12 cellular contexts compared by ENCODE assay signal in the genomic region with DNA sequence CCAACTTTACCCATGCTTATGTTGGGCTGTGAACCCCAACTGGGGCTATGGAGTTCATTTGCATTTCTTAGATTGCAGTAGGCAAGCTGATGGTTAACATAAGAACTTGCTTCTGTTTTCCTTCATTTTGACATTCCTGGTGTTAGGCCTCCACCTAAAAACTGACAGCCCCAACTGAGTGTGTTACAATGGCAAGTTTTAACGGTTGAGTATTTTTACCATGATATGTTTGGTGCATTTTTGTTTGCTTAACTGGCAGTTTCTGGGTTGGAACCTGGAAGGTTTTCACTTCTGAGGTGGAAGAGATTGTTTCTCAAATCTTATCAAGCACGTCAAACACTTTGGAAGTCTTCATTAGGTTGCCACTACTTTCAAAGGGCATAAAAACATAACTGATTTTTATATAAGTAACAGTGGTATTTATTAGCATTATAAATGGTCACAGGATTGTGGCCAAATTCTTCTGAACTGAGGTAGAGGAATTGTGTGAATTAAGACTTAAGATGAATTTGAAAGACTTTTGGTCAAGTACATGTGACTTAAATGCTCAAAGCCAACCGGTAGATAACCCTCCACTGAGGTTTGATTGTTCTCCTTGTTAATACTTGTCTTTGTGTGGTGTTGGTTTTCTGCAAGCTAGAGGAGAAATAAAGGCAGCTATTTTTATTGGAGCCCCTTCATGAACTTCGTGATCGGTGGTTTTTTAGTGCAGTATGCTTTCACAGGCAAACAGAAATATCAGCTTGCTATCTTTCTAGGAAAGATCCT. TPM values are rescaled to one million over a fixed set of nuclear protein-coding genes. Genes with fewer than 3 reads are reported as not detected.
DNase-seq lines count a peak whose midpoint lies in the region; ATAC-seq and TF ChIP-seq lines count a peak whose summit lies in the region.
"Had no signal": no experiment of that assay in that cellular context is flagged by ENCODE, and none has a peak within 500 bp of the region (broad histone marks: within the 10 kb centered on the region; RNA-seq: fewer than 3 reads in every experiment).

No MANE protein-coding gene starts in this region.

- H3K4me2 ChIP-seq in KMS-11 = peak overlapping the region; percentile 96
- H3K4me2 ChIP-seq in parathyroid adenoma (ENCODE audit: low read length) = peak overlapping the region; percentile 81

- H3K36me3 ChIP-seq in KMS-11 (ENCODE audit: insufficient read depth) = peaks cover 17% of the 10 kb centered on the region; the same call in 1 of the 2 replicates
- peaks cover 7 to 12% of the 10 kb centered on the region in 2 donors for H3K36me3 ChIP-seq in ascending aorta
- no peaks in the 10 kb centered on the region for H3K36me3 ChIP-seq in parathyroid adenoma (ENCODE audit: control insufficient read depth, insufficient read depth, low read length)

- H3K27me3 ChIP-seq in KMS-11 (ENCODE audit: insufficient read depth, low read depth) (peaks cover 17% of the 10 kb centered on the region), ascending aorta (no peaks in the 10 kb centered on the region), parathyroid adenoma (ENCODE audit: control insufficient read depth, insufficient read depth, low read length) (peaks cover 4% of the 10 kb centered on the region)

- peak overlapping the region; percentile 99 for H3K9ac ChIP-seq in KMS-11
- H3K9ac ChIP-seq in parathyroid adenoma = no peak overlapping the region

- ATAC-seq in HG02678 (IDR thresholded peaks at IDR 0.05; ENCODE audit: unreplicated experiment) = no peak
- ATAC-seq: activated naive CD4-positive, alpha-beta T cell treated with anti-CD3 and anti-CD28 coated beads, Interleukin-2, amount 50 U/mL, for 72 hours had no signal

- H4K20me1 ChIP-seq in KMS-11 (ENCODE audit: insufficient read depth) = no peaks in the 10 kb centered on the region

- no peak overlapping the region for H3K4me3 ChIP-seq in KMS-11 (IDR thresholded peaks at IDR 0.05; ENCODE audit: insufficient read depth, low read depth, low read length)
- H3K4me3 ChIP-seq in ascending aorta = peak overlapping the region; percentile 26 to 96
- H3K4me3 ChIP-seq in parathyroid adenoma (ENCODE audit: low read depth, low read length) = peak overlapping the region; percentile 55

- H3K79me2 ChIP-seq in KMS-11 (ENCODE audit: insufficient read depth, low read depth) (peaks cover 79% of the 10 kb centered on the region), parathyroid adenoma (no peaks in the 10 kb centered on the region)

- H3K27ac ChIP-seq in KMS-11 = peak overlapping the region; percentile 85
- no peak overlapping the region for H3K27ac ChIP-seq in ascending aorta
- no peak overlapping the region for H3K27ac ChIP-seq in parathyroid adenoma

- TF ChIP-seq CTCF in KMS-11 (conservative IDR thresholded peaks at IDR 0.05; ENCODE audit: low read depth, low read length) = no peak
- TF ChIP-seq CTCF in ascending aorta (IDR thresholded peaks at IDR 0.05) = no peak
- TF ChIP-seq CTCF in parathyroid adenoma (IDR thresholded peaks at IDR 0.05) = no peak

- H3K9me3 ChIP-seq in ascending aorta = no peaks in the 10 kb centered on the region
- H3K9me3 ChIP-seq in parathyroid adenoma (ENCODE audit: control insufficient read depth, low read length) = no peaks in the 10 kb centered on the region

- DNase-seq in COLO829 (ENCODE audit: low spot score) (peak; percentile 74), ascending aorta (ENCODE audit: low spot score in 2 of 2) (no peak), NCI-H2227 treated with DMSO at 0.1 percent for 48 hours (lab: John Stamatoyannopoulos, UW) (no peak), HuH-7.5 (ENCODE audit: low spot score) (no peak)
- DNase-seq: dermis blood vessel endothelial cell; NCI-H345; RPMI8226; stimulated activated CD4-positive, alpha-beta T cell treated with anti-CD3 and anti-CD28 coated beads, Interleukin-15, amount 100 ng/mL, for 24 hours had no signal

- H2AFZ ChIP-seq in KMS-11 (ENCODE audit: low read depth) (no peak overlapping the region), parathyroid adenoma (no peak overlapping the region)

- H3K4me1 ChIP-seq in KMS-11 (ENCODE audit: low read depth, poor library complexity, severe bottlenecking) (peaks cover 45% of the 10 kb centered on the region), ascending aorta (peaks cover 8 to 26% of the 10 kb centered on the region in 2 donors), parathyroid adenoma (no peaks in the 10 kb centered on the region)

- intact Hi-C loops in ascending aorta (cut with DNase I) = loop anchor here (5.0 to 10.0 kb wide), 4 partner anchors 744 to 1114 kb away; partner anchors contain the start of genes MSRB2, OTUD1 and SKIDA1

RNA-seq across cellular contexts. Expression of gene BMI1, which starts 2.8 kb away (rescaled TPM):
- total RNA-seq in ascending aorta = 50.1 TPM

RNA-seq across cellular contexts. Expression of gene COMMD3, which starts 7.5 kb away (rescaled TPM):
- total RNA-seq in ascending aorta = 21.9 TPM

RNA-seq across cellular contexts. Expression of gene SPAG6, which starts 21.6 kb away (rescaled TPM):
- total RNA-seq in ascending aorta = not detected
- total RNA-seq: dermis blood vessel endothelial cell had no signal
